ENCODE assay signal across 25 cellular contexts in genomic region chr7:145698526-145699262, GRCh38.
DNase-seq lines count a peak whose midpoint lies in the region; ATAC-seq and TF ChIP-seq lines count a peak whose summit lies in the region.
"Had no signal": no experiment of that assay in that cellular context is flagged by ENCODE, and none has a peak within 500 bp of the region (broad histone marks: within the 10 kb centered on the region; RNA-seq: fewer than 3 reads in every experiment).

No MANE protein-coding gene starts in this region.

- DNase-seq in AG10803 (ENCODE audit: low read depth) = peak; percentile 43
- DNase-seq in HT1080 (ENCODE audit: low read depth) = peak; percentile 29
- DNase-seq in T1000 (lab: John Stamatoyannopoulos, UW) = peak; percentile 16
- DNase-seq in fibroblast of mammary gland (ENCODE audit: low read depth) = peak; percentile 5
- no peak for DNase-seq in nephron progenitor cell
- DNase-seq in LoVo (ENCODE audit: low spot score) = no peak
- DNase-seq: activated CD8-positive, alpha-beta T cell treated with anti-CD3 and anti-CD28 coated beads for 36 hours; activated effector memory CD4-positive, alpha-beta T cell treated with anti-CD3 and anti-CD28 coated beads, Interleukin-2, amount 50 U/mL, for 16 hours; activated naive CD8-positive, alpha-beta T cell treated with anti-CD3 and anti-CD28 coated beads, Interleukin-2, amount 50 U/mL, for 24 hours; activated T-cell treated with anti-CD3 and anti-CD28 coated beads for 4 hours; effector CD4-positive, alpha-beta T cell; foreskin melanocyte; heart right ventricle; HFFc6; mesendoderm; NCI-H345; SK-N-SH; stimulated activated naive CD4-positive, alpha-beta T cell treated with Interleukin-2 at 50 U/mL for 16 hours; testis had no signal

- H3K4me3 ChIP-seq in AG10803 (ENCODE audit: low read length) (no peak overlapping the region), fibroblast of mammary gland (ENCODE audit: control insufficient read depth, low read depth, low read length) (no peak overlapping the region)
- H3K4me3 ChIP-seq: heart right ventricle had no signal

- H3K36me3 Mint-ChIP-seq in nephron progenitor cell (ENCODE audit: low read depth) = no peaks in the 10 kb centered on the region
- H3K36me3 Mint-ChIP-seq: brain, CD14-positive monocyte had no signal

- H3K9me3 Mint-ChIP-seq in nephron progenitor cell = no peaks in the 10 kb centered on the region
- H3K9me3 Mint-ChIP-seq: activated naive CD8-positive, alpha-beta T cell treated with anti-CD3 and anti-CD28 coated beads, Interleukin-2, amount 50 U/mL, for 24 hours had no signal

- no peak for ATAC-seq in HG03280 (IDR thresholded peaks at IDR 0.05; ENCODE audit: unreplicated experiment)
- no peak for ATAC-seq in GM19452 (IDR thresholded peaks at IDR 0.05; ENCODE audit: unreplicated experiment)
- ATAC-seq: activated CD8-positive, alpha-beta T cell treated with anti-CD3 and anti-CD28 coated beads for 36 hours; activated naive CD8-positive, alpha-beta T cell treated with anti-CD3 and anti-CD28 coated beads, Interleukin-2, amount 50 U/mL, for 24 hours; HepG2 had no signal

- H3K27me3 Mint-ChIP-seq in nephron progenitor cell (ENCODE audit: low read depth, poor library complexity) = no peaks in the 10 kb centered on the region
- H3K27me3 Mint-ChIP-seq: activated CD8-positive, alpha-beta T cell treated with anti-CD3 and anti-CD28 coated beads for 36 hours; activated naive CD8-positive, alpha-beta T cell treated with anti-CD3 and anti-CD28 coated beads, Interleukin-2, amount 50 U/mL, for 24 hours; brain had no signal

- H3K27ac Mint-ChIP-seq in nephron progenitor cell = no peak overlapping the region
- H3K27ac Mint-ChIP-seq: activated CD8-positive, alpha-beta T cell treated with anti-CD3 and anti-CD28 coated beads for 36 hours; activated naive CD8-positive, alpha-beta T cell treated with anti-CD3 and anti-CD28 coated beads, Interleukin-2, amount 50 U/mL, for 24 hours; brain; CD14-positive monocyte; HFFc6; T-helper 1 cell treated with Interleukin-12 subunit alpha and Interleukin-12 subunit beta and Interleukin-4 antibody, amounts not matched to agents 30 μg/mL and 1 μg/mL, for 36 hours had no signal

- H3K4me1 Mint-ChIP-seq in nephron progenitor cell = no peaks in the 10 kb centered on the region
- H3K4me1 Mint-ChIP-seq: activated naive CD8-positive, alpha-beta T cell treated with anti-CD3 and anti-CD28 coated beads, Interleukin-2, amount 50 U/mL, for 24 hours; brain; CD14-positive monocyte had no signal

- TF ChIP-seq CTCF in AG10803 (conservative IDR thresholded peaks at IDR 0.05; ENCODE audit: low read length) = no peak
- TF ChIP-seq CTCF in fibroblast of mammary gland (conservative IDR thresholded peaks at IDR 0.05; ENCODE audit: control insufficient read depth, insufficient read depth, low read depth, low read length) = no peak
- TF ChIP-seq CTCF in nephron progenitor cell (IDR thresholded peaks at IDR 0.05) = no peak

- H3K4me3 Mint-ChIP-seq in nephron progenitor cell = no peak overlapping the region
- H3K4me3 Mint-ChIP-seq: activated CD8-positive, alpha-beta T cell treated with anti-CD3 and anti-CD28 coated beads for 36 hours; activated naive CD8-positive, alpha-beta T cell treated with anti-CD3 and anti-CD28 coated beads, Interleukin-2, amount 50 U/mL, for 24 hours; brain; CD14-positive monocyte; HFFc6; T-helper 1 cell treated with Interleukin-12 subunit alpha and Interleukin-12 subunit beta and Interleukin-4 antibody, amounts not matched to agents 30 μg/mL and 1 μg/mL, for 36 hours had no signal

Comparison
In these comparisons a context has a peak if more than half of its experiments do, and no peak if none do; other contexts are left out.
1. DNase-seq: peak in AG10803 (single experiment), HT1080 (single experiment), T1000 (single experiment) and fibroblast of mammary gland (single experiment); none in nephron progenitor cell (single experiment) and LoVo (single experiment).